31 cellular contexts compared by ENCODE assay signal in the genomic region with DNA sequence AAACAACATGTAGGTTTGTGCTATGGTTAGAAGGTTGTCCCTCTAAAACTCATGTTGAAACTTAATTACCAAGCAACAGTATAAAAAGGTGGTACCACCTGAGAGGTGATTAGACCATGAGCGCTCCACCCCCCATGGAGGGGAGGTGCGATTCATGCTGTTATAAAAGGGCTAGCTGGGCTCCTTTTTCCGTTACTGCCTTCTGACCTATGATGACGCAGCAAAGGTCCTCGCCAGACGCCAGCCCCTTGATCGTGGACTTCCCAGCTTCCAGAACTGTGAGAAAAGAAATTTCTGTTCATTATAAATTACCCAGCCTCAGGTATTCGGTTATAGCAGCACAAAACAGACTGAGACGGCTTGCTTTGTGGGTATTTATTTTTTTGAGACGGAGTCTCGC.
"Had no signal": no experiment of that assay in that cellular context is flagged by ENCODE, and none has a peak within 500 bp of the region (broad histone marks: within the 10 kb centered on the region; RNA-seq: fewer than 3 reads in every experiment).

No MANE protein-coding gene starts in this region.

- H3K36me3 ChIP-seq: neural progenitor cell, right atrium auricular region, right lobe of liver had no signal

- H3K9me3 ChIP-seq: lower lobe of right lung, neutrophil, psoas muscle, right atrium auricular region, right lobe of liver, stomach, thoracic aorta, tibial artery, upper lobe of right lung had no signal

- H3K79me2 ChIP-seq: hepatocyte had no signal

- H3K4me1 ChIP-seq: stomach, tibial artery, upper lobe of right lung had no signal

- DNase-seq: kidney glomerular epithelial cell; left cardiac atrium; left ventricle myocardium superior; lower lobe of right lung; mammary epithelial cell; mesenchymal stem cell; naive B cell; natural killer cell; nephron progenitor cell; occipital lobe; psoas muscle; right lobe of liver; stimulated activated CD4-positive, alpha-beta T cell treated with anti-CD3 and anti-CD28 coated beads, Interleukin-12 subunit alpha, Interleukin-12 subunit beta, amount 100 ng/mL, for 4 hours; stimulated activated CD4-positive, alpha-beta T cell treated with anti-CD3 and anti-CD28 coated beads, Interleukin-15, amount 100 ng/mL, for 24 hours; stimulated activated CD4-positive, alpha-beta T cell treated with anti-CD3 and anti-CD28 coated beads, Interleukin-2, amount 100 ng/mL, for 24 hours; stimulated activated CD4-positive, alpha-beta T cell treated with anti-CD3 and anti-CD28 coated beads, Interleukin-4, amount 100 ng/mL, for 1 hour; stimulated activated naive B cell treated with anti-CD40 and anti-IgM and Interleukin-4, amounts not matched to agents 10 μg/mL and 1 μg/mL and 100 μg/mL, for 72 hours; stimulated activated naive CD8-positive, alpha-beta T cell treated with anti-CD3 and anti-CD28 coated beads, Interleukin-15, Interleukin-2, amounts not matched to agents 100 U/mL and 50 U/mL, for 24 hours; stomach; tibial artery; trophoblast cell; upper lobe of right lung had no signal

- H3K27me3 ChIP-seq: hepatocyte, neutrophil, right atrium auricular region, right lobe of liver, stomach, tibial artery, upper lobe of right lung had no signal

- H3K4me3 Mint-ChIP-seq: mesothelial cell of epicardium; natural killer cell; nephron progenitor cell; neural progenitor cell; stimulated activated naive B cell treated with anti-CD40 and anti-IgM and Interleukin-4, amounts not matched to agents 10 μg/mL and 1 μg/mL and 100 μg/mL, for 72 hours had no signal

- H3K36me3 Mint-ChIP-seq: mesothelial cell of epicardium, natural killer cell had no signal

- H3K9ac ChIP-seq: neural progenitor cell, parathyroid adenoma had no signal

- H3K4me2 ChIP-seq: hepatocyte, neural progenitor cell, smooth muscle cell had no signal

- H3K27ac ChIP-seq: hepatocyte, lower lobe of right lung, neural progenitor cell, neutrophil, parathyroid adenoma, psoas muscle, right atrium auricular region, right lobe of liver, stomach, thoracic aorta, tibial artery, upper lobe of right lung had no signal

- H3K4me3 ChIP-seq: hepatocyte, lower lobe of right lung, neural progenitor cell, psoas muscle, right atrium auricular region, right lobe of liver, smooth muscle cell, stomach, thoracic aorta, tibial artery, upper lobe of right lung had no signal

- H3K9me3 Mint-ChIP-seq: mesothelial cell of epicardium; naive B cell; natural killer cell; nephron progenitor cell; stimulated activated naive B cell treated with anti-CD40 and anti-IgM and Interleukin-4, amounts not matched to agents 10 μg/mL and 1 μg/mL and 100 μg/mL, for 72 hours had no signal

- H3K27me3 Mint-ChIP-seq: naive B cell; stimulated activated naive B cell treated with anti-CD40 and anti-IgM and Interleukin-4, amounts not matched to agents 10 μg/mL and 1 μg/mL and 100 μg/mL, for 72 hours had no signal

- ATAC-seq: left cardiac atrium; left lobe of liver; left ventricle myocardium superior; lower lobe of right lung; natural killer cell; psoas muscle; right lobe of liver; stimulated activated naive B cell treated with anti-CD40 and anti-IgM and Interleukin-4, amounts not matched to agents 10 μg/mL and 1 μg/mL and 100 μg/mL, for 72 hours; stimulated activated naive CD8-positive, alpha-beta T cell treated with anti-CD3 and anti-CD28 coated beads, Interleukin-15, Interleukin-2, amounts not matched to agents 100 U/mL and 50 U/mL, for 24 hours; upper lobe of right lung had no signal

- H3K27ac Mint-ChIP-seq: mesothelial cell of epicardium; natural killer cell; nephron progenitor cell; neural progenitor cell; stimulated activated naive B cell treated with anti-CD40 and anti-IgM and Interleukin-4, amounts not matched to agents 10 μg/mL and 1 μg/mL and 100 μg/mL, for 72 hours had no signal
